27 cellular contexts compared by ENCODE assay signal in genomic region chr11:122786896-122787295, GRCh38. TPM values are rescaled to one million over a fixed set of nuclear protein-coding genes. Genes with fewer than 3 reads are reported as not detected.
DNase-seq lines count a peak whose midpoint lies in the region; ATAC-seq, FAIRE-seq and TF ChIP-seq lines count a peak whose summit lies in the region.
"Had no signal": no experiment of that assay in that cellular context is flagged by ENCODE, and none has a peak within 500 bp of the region (broad histone marks: within the 10 kb centered on the region; RNA-seq: fewer than 3 reads in every experiment).

No MANE protein-coding gene starts in this region.

- peaks cover 14% of the 10 kb centered on the region for H3K36me3 ChIP-seq in adipocyte (ENCODE audit: control insufficient read depth, insufficient read depth, low read length, severe bottlenecking)
- H3K36me3 ChIP-seq in lower lobe of right lung, result peaks cover 31% of the 10 kb centered on the region
- H3K36me3 ChIP-seq in urinary bladder (ENCODE audit: insufficient read depth), result no peaks in the 10 kb centered on the region
- H3K36me3 ChIP-seq: HAP-1, SJSA1 had no signal

- H3K4me1 ChIP-seq in adipocyte (ENCODE audit: control insufficient read depth, insufficient read depth, low read length), result peaks cover 66% of the 10 kb centered on the region
- H3K4me1 ChIP-seq in lower lobe of right lung, result no peaks in the 10 kb centered on the region
- H3K4me1 ChIP-seq in urinary bladder (ENCODE audit: insufficient read depth), result no peaks in the 10 kb centered on the region
- H3K4me1 ChIP-seq: HAP-1 had no signal

- H3K4me3 ChIP-seq in adipocyte (ENCODE audit: low read length) (no peak overlapping the region), lower lobe of right lung (no peak overlapping the region), urinary bladder (ENCODE audit: low read depth, low read length) (no peak overlapping the region)
- H3K4me3 ChIP-seq: GM23338, HAP-1, MG63, PC-9, SJSA1 had no signal

- peak; percentile 25 to 43 for ATAC-seq in lower lobe of right lung
- no peak for ATAC-seq in GM18868 (IDR thresholded peaks at IDR 0.05; ENCODE audit: unreplicated experiment)
- ATAC-seq: GM23338 had no signal

- intact Hi-C loops in lower lobe of right lung (cut with DNase I), result no loop called here
- intact Hi-C loops in head of caudate nucleus (cut with DNase I), result no loop called here

- H3K27ac ChIP-seq in lower lobe of right lung (no peak overlapping the region), urinary bladder (ENCODE audit: low read depth) (peak overlapping the region; percentile 6)
- H3K27ac ChIP-seq: PC-9, SJSA1 had no signal

- DNase-seq in HTR-8/SVneo (ENCODE audit: insufficient read length, low spot score) (no peak), adipocyte (ENCODE audit: low read depth) (no peak), lower lobe of right lung (no peak), NCI-H446 (lab: John Stamatoyannopoulos, UW) (no peak), head of caudate nucleus (no peak)
- DNase-seq: CD4-positive, alpha-beta memory T cell; COR-L47; DMS53; HFFc6; KBM-7; MG63; NCI-H1105 treated with DMSO at 0.1 percent for 48 hours; NCI-H1694; NCI-H2029 treated with DMSO at 0.1 percent for 48 hours; NCI-H526 treated with DMSO at 0.1 percent for 48 hours; PC-9; Right ventricle myocardium superior; RPMI8226 had no signal

- no peaks in the 10 kb centered on the region for H3K27me3 ChIP-seq in adipocyte (replicated peaks; ENCODE audit: control insufficient read depth, insufficient read depth, low read length)
- H3K27me3 ChIP-seq in lower lobe of right lung (ENCODE audit: low read depth), result no peaks in the 10 kb centered on the region
- H3K27me3 ChIP-seq: MG63, SJSA1 had no signal

- FAIRE-seq in HTR-8/SVneo (lab: Jason Lieb, UNC), result peak; percentile 13
- FAIRE-seq: G401.6 had no signal

- peak overlapping the region; percentile 84 for H3K9ac ChIP-seq in adipocyte (ENCODE audit: low read length)

- no peaks in the 10 kb centered on the region for H3K9me3 ChIP-seq in adipocyte (ENCODE audit: control insufficient read depth, low read length)
- H3K9me3 ChIP-seq in lower lobe of right lung, result no peaks in the 10 kb centered on the region
- H3K9me3 ChIP-seq: HAP-1, MG63, SJSA1 had no signal

- no peak for TF ChIP-seq CTCF in lower lobe of right lung (IDR thresholded peaks at IDR 0.05)

- 84% methylated on average over 7 of the region's 7 CpGs for WGBS in urinary bladder

RNA-seq across cellular contexts. Expression of gene CRTAM, which starts 51.4 kb away (rescaled TPM):
- 11.1 TPM for total RNA-seq in lower lobe of right lung
- 0.37 TPM for total RNA-seq in urinary bladder
- polyA plus RNA-seq in urinary bladder, result 0.11 TPM
- total RNA-seq: A673, GM23338, HFFc6, LHCN-M2, NCI-H460, PC-9, SJSA1 had no signal
- polyA plus RNA-seq: GM23338 had no signal
